ENCODE assay signal across 9 cellular contexts in the genomic region with DNA sequence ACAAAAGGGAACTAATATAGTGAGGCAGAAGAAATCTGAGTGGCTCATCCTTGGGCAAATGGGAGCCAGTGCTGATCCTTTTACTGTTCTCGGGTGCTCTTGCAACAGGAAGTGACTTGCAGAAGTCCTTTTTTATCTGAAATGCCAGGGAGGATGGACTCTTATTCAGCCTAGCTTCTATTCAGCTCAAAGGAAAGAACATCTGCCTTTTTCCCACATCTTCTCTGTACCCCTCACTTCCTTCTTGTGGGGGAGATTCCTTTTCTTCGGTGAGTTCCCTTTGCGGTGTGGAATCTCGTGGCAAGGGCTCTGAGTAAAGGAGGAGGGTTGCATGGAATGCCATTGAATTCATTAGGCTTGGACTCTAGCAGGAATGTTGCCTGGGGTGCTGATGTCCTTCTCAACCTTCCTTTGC.
A peak's percentile ranks its signal among the peaks of the same experiment; 100 is the strongest.
DNase-seq lines count a peak whose midpoint lies in the region; ATAC-seq and TF ChIP-seq lines count a peak whose summit lies in the region.
"Had no signal": no experiment of that assay in that cellular context is flagged by ENCODE, and none has a peak within 500 bp of the region (broad histone marks: within the 10 kb centered on the region; RNA-seq: fewer than 3 reads in every experiment).

No MANE protein-coding gene starts in this region.

- H4K8ac ChIP-seq in H9 (replicated peaks; ENCODE audit: insufficient read length, low read depth, low read length), result no peak overlapping the region

- H3K4me3 ChIP-seq in ascending aorta (peak overlapping the region in 1 of 2 donors; percentile 9), subcutaneous abdominal adipose tissue (ENCODE audit: low read depth in 1 of 5, low read length in 5 of 5) (no peak overlapping the region)

- no peak overlapping the region for H4K5ac ChIP-seq in H9 (ENCODE audit: insufficient read length, low read depth, low read length)

- peaks cover 1% of the 10 kb centered on the region; the same call in 1 of the 2 replicates for H3K27me3 Mint-ChIP-seq in H9 (ENCODE audit: low read depth)
- H3K27me3 Mint-ChIP-seq: activated T-cell treated with anti-CD3 and anti-CD28 coated beads, Interleukin-2, amount 50 U/mL, for 24 hours had no signal

- H3K4me2 ChIP-seq in H9 (ENCODE audit: insufficient read depth, insufficient read length, low read length), result no peak overlapping the region

- H3K9me3 ChIP-seq in H9 (ENCODE audit: control insufficient read depth, low read depth, low read length) (no peaks in the 10 kb centered on the region), ascending aorta (no peaks in the 10 kb centered on the region), subcutaneous abdominal adipose tissue (ENCODE audit: control insufficient read depth in 5 of 5, low read length in 5 of 5) (no peaks in the 10 kb centered on the region)

- H2BK12ac ChIP-seq in H9 (ENCODE audit: insufficient read length, low read depth, low read length), result no peak overlapping the region

- H2BK5ac ChIP-seq in H9 (ENCODE audit: insufficient read length, low read length), result no peak overlapping the region

- no peaks in the 10 kb centered on the region for H3K79me1 ChIP-seq in H9 (ENCODE audit: insufficient read depth, low read depth, low read length, poor library complexity, severe bottlenecking)

- TF ChIP-seq CTCF in H9 (conservative IDR thresholded peaks at IDR 0.05) (no peak), ascending aorta (IDR thresholded peaks at IDR 0.05) (no peak)

- H3K79me2 ChIP-seq in H9 (ENCODE audit: insufficient read depth, low read length), result no peaks in the 10 kb centered on the region

- H3T11ph ChIP-seq in H9 (ENCODE audit: low read length), result no peak overlapping the region

- no peak overlapping the region for H3K9ac ChIP-seq in H9 (ENCODE audit: extremely low read depth, insufficient read length, low read length)
- H3K9ac ChIP-seq in subcutaneous abdominal adipose tissue (ENCODE audit: low read length in 5 of 5), result no peak overlapping the region

- H2AK5ac ChIP-seq in H9 (ENCODE audit: insufficient read length, low read length), result no peak overlapping the region

- no peak overlapping the region for H3K23ac ChIP-seq in H9 (ENCODE audit: insufficient read length, low read depth, low read length)

- no peaks in the 10 kb centered on the region for H3K9me3 Mint-ChIP-seq in H9
- H3K9me3 Mint-ChIP-seq: activated T-cell treated with anti-CD3 and anti-CD28 coated beads, Interleukin-2, amount 50 U/mL, for 24 hours had no signal

- DNase-seq in H9, result peak; percentile 33
- no peak for DNase-seq in ascending aorta (ENCODE audit: low spot score in 2 of 2)
- peak; percentile 32 for DNase-seq in iPS-NIHi11 (ENCODE audit: low spot score)
- DNase-seq in NCI-H1436 treated with DMSO at 0.1 percent for 48 hours (lab: John Stamatoyannopoulos, UW), result no peak
- DNase-seq: activated T-cell treated with anti-CD3 and anti-CD28 coated beads, Interleukin-2, amount 50 U/mL, for 24 hours had no signal

- no peak overlapping the region for H2BK20ac ChIP-seq in H9 (ENCODE audit: low read depth, low read length, poor library complexity, severe bottlenecking)

- H3K27ac Mint-ChIP-seq in H9, result no peak overlapping the region; a peak in 1 of 7 replicates
- H3K27ac Mint-ChIP-seq: activated T-cell treated with anti-CD3 and anti-CD28 coated beads, Interleukin-2, amount 50 U/mL, for 24 hours had no signal

- no peak overlapping the region for H3K4ac ChIP-seq in H9 (ENCODE audit: low read depth, low read length)

- intact Hi-C loops in ascending aorta (cut with DNase I), result loop anchor here (2.0 kb wide), 2 partner anchors 13 to 77 kb away; partner anchors contain the start of gene ZBTB16

- no peak overlapping the region for H2BK120ac ChIP-seq in H9 (ENCODE audit: low read depth, low read length, poor library complexity, severe bottlenecking)

- H2BK15ac ChIP-seq in H9 (ENCODE audit: low read depth, low read length), result no peak overlapping the region

- no peak overlapping the region for H3K56ac ChIP-seq in H9 (ENCODE audit: insufficient read length, low read depth, low read length)

- peaks cover 10 to 35% of the 10 kb centered on the region in 2 donors for H3K36me3 ChIP-seq in ascending aorta
- H3K36me3 ChIP-seq in subcutaneous abdominal adipose tissue (ENCODE audit: control insufficient read depth in 5 of 5, insufficient read depth in 5 of 5, low read length in 5 of 5), result peaks cover 0 to 5% (median 1%) of the 10 kb centered on the region in 5 donors

- H3K18ac ChIP-seq in H9 (ENCODE audit: insufficient read length, low read depth, low read length), result no peak overlapping the region

- H3K23me2 ChIP-seq in H9 (ENCODE audit: insufficient read length, low read depth, low read length, poor library complexity, severe bottlenecking), result no peaks in the 10 kb centered on the region

- no peaks in the 10 kb centered on the region for H3K36me3 Mint-ChIP-seq in H9 (ENCODE audit: insufficient read depth in 1 of 3, low read depth in 3 of 3)

- no peaks in the 10 kb centered on the region for H3K27me3 ChIP-seq in H9 (ENCODE audit: insufficient read depth, low read length)
- H3K27me3 ChIP-seq in ascending aorta, result no peaks in the 10 kb centered on the region
- no peaks in the 10 kb centered on the region for H3K27me3 ChIP-seq in subcutaneous abdominal adipose tissue (ENCODE audit: control insufficient read depth in 5 of 5, insufficient read depth in 4 of 5, low read length in 5 of 5)

- no peak overlapping the region for H4K91ac ChIP-seq in H9 (ENCODE audit: insufficient read length, low read depth, low read length)

- peaks cover 2% of the 10 kb centered on the region for H3K4me1 ChIP-seq in H9 (ENCODE audit: insufficient read depth, low read length)
- H3K4me1 ChIP-seq in ascending aorta, result peaks cover 57 to 89% of the 10 kb centered on the region in 2 donors
- H3K4me1 ChIP-seq in subcutaneous abdominal adipose tissue (ENCODE audit: control insufficient read depth in 5 of 5, insufficient read depth in 5 of 5, low read length in 5 of 5), result peaks cover 20 to 98% (median 95%) of the 10 kb centered on the region in 5 donors

- no peaks in the 10 kb centered on the region for H4K20me1 ChIP-seq in H9 (ENCODE audit: control insufficient read depth, insufficient read depth, insufficient read length)

- H2AFZ ChIP-seq in H9 (ENCODE audit: low read length), result no peak overlapping the region

- ATAC-seq in HG02938 (IDR thresholded peaks at IDR 0.05; ENCODE audit: unreplicated experiment) (no peak), HG02852 (IDR thresholded peaks at IDR 0.05; ENCODE audit: unreplicated experiment) (no peak), GM19023 (IDR thresholded peaks at IDR 0.05; ENCODE audit: unreplicated experiment) (no peak)

- no peak overlapping the region for H3K14ac ChIP-seq in H9 (ENCODE audit: insufficient read depth, low read length)

- no peak overlapping the region for H3K4me3 Mint-ChIP-seq in H9
- H3K4me3 Mint-ChIP-seq: activated T-cell treated with anti-CD3 and anti-CD28 coated beads, Interleukin-2, amount 50 U/mL, for 24 hours had no signal

- H3K4me1 Mint-ChIP-seq in H9, result peaks cover 9 to 11% of the 10 kb centered on the region in 2 experiments; a peak in 3 of 4 replicates

- H3K27ac ChIP-seq in H9 (ENCODE audit: insufficient read length, low read depth, low read length) (no peak overlapping the region), ascending aorta (peak overlapping the region; percentile 92 to 99), subcutaneous abdominal adipose tissue (ENCODE audit: low read depth, low read length) (peak overlapping the region; percentile 55)

- no CpG with 5 or more reads among the region's 4 CpGs for WGBS in H9 (ENCODE audit: extremely low coverage, insufficient read length, low lambda C conversion rate)

Comparison
In these comparisons a context has a peak if more than half of its experiments do, and no peak if none do; other contexts are left out.
1. DNase-seq: peak in H9 (single experiment) and iPS-NIHi11 (single experiment); none in ascending aorta (0 of 2) and NCI-H1436 treated with DMSO at 0.1 percent for 48 hours (single experiment).